Comparison of ENCODE assay signal across 9 cellular contexts in genomic region chr6:149962461-149963211, GRCh38. TPM values are rescaled to one million over a fixed set of nuclear protein-coding genes. Genes with fewer than 3 reads are reported as not detected.
A peak's percentile ranks its signal among the peaks of the same experiment; 100 is the strongest.
DNase-seq lines count a peak whose midpoint lies in the region; ATAC-seq, FAIRE-seq and TF ChIP-seq lines count a peak whose summit lies in the region.
"Had no signal": no experiment of that assay in that cellular context is flagged by ENCODE, and none has a peak within 500 bp of the region (broad histone marks: within the 10 kb centered on the region; RNA-seq: fewer than 3 reads in every experiment).

No MANE protein-coding gene starts in this region.

- H3K9me3 ChIP-seq in RWPE2 (ENCODE audit: severe bottlenecking), result no peaks in the 10 kb centered on the region

- H3K4me1 Mint-ChIP-seq in activated CD4-positive, alpha-beta T cell treated with anti-CD3 and anti-CD28 coated beads for 36 hours, result peaks cover 22% of the 10 kb centered on the region
- H3K4me1 Mint-ChIP-seq in stimulated activated effector memory CD8-positive, alpha-beta T cell treated with anti-CD3 and anti-CD28 coated beads, Interleukin-12 subunit alpha, Interleukin-12 subunit beta, amount 100 ng/mL, for 72 hours, result peaks cover 35% of the 10 kb centered on the region

- H3K27me3 ChIP-seq in RWPE2 (ENCODE audit: insufficient read depth, poor library complexity, severe bottlenecking) (peaks cover 20% of the 10 kb centered on the region), foreskin keratinocyte (peaks cover 44% of the 10 kb centered on the region)

- CTCF ChIA-PET in activated CD4-positive, alpha-beta T cell treated with anti-CD3 and anti-CD28 coated beads for 36 hours (lab: Charles Lee), result interaction anchor here (0.7 to 1.7 kb wide), 5 partner anchors 20 to 917 kb away, joined by 3 to 4 read pairs (median 3); no protein-coding TSS in a partner anchor

- no peak overlapping the region for H3K4me3 ChIP-seq in RWPE2 (ENCODE audit: severe bottlenecking)

- intact Hi-C loops in activated CD4-positive, alpha-beta T cell treated with anti-CD3 and anti-CD28 coated beads for 36 hours (cut with DNase I, micrococcal nuclease), result loop anchor here (1.0 to 5.0 kb wide), 9 partner anchors 20 to 904 kb away; partner anchors contain the start of genes NUP43 (in 2 of the 2), PCMT1 (in 2 of the 2), GINM1 (in 1 of the 2) and LRP11 (in 1 of the 2)

- H3K27ac ChIP-seq in RWPE2 (ENCODE audit: poor library complexity, severe bottlenecking), result no peak overlapping the region
- H3K27ac ChIP-seq in foreskin keratinocyte, result no peak overlapping the region

- no peaks in the 10 kb centered on the region for H3K9me3 Mint-ChIP-seq in activated CD4-positive, alpha-beta T cell treated with anti-CD3 and anti-CD28 coated beads for 36 hours (ENCODE audit: low read depth)
- H3K9me3 Mint-ChIP-seq in stimulated activated effector memory CD8-positive, alpha-beta T cell treated with anti-CD3 and anti-CD28 coated beads, Interleukin-12 subunit alpha, Interleukin-12 subunit beta, amount 100 ng/mL, for 72 hours, result no peaks in the 10 kb centered on the region

- TF ChIP-seq CTCF in RWPE2 (IDR thresholded peaks at IDR 0.05; ENCODE audit: poor library complexity, severe bottlenecking) (no peak), foreskin keratinocyte (conservative IDR thresholded peaks at IDR 0.05) (no peak)

- H3K27me3 Mint-ChIP-seq in activated CD4-positive, alpha-beta T cell treated with anti-CD3 and anti-CD28 coated beads for 36 hours, result peaks cover 66% of the 10 kb centered on the region

- no peaks in the 10 kb centered on the region for H3K36me3 Mint-ChIP-seq in activated CD4-positive, alpha-beta T cell treated with anti-CD3 and anti-CD28 coated beads for 36 hours (ENCODE audit: low read depth)
- H3K36me3 Mint-ChIP-seq in stimulated activated effector memory CD8-positive, alpha-beta T cell treated with anti-CD3 and anti-CD28 coated beads, Interleukin-12 subunit alpha, Interleukin-12 subunit beta, amount 100 ng/mL, for 72 hours, result peaks cover 28% of the 10 kb centered on the region

- H3K4me1 ChIP-seq in RWPE2 (ENCODE audit: insufficient read depth, poor library complexity, severe bottlenecking) (peaks cover 4% of the 10 kb centered on the region), foreskin keratinocyte (peaks cover 3% of the 10 kb centered on the region)

- FAIRE-seq in HTR-8/SVneo (lab: Jason Lieb, UNC), result no peak
- FAIRE-seq: endometrium had no signal

- ATAC-seq in activated CD4-positive, alpha-beta T cell treated with anti-CD3 and anti-CD28 coated beads for 36 hours, result no peak
- ATAC-seq in RWPE2 (ENCODE audit: low read depth), result peak; percentile 22; the same call in 1 of the 3 replicates
- ATAC-seq in foreskin keratinocyte, result peak; percentile 32
- ATAC-seq in stimulated activated effector memory CD8-positive, alpha-beta T cell treated with anti-CD3 and anti-CD28 coated beads, Interleukin-12 subunit alpha, Interleukin-12 subunit beta, amount 100 ng/mL, for 72 hours, result no peak

- POLR2A ChIA-PET in activated CD4-positive, alpha-beta T cell treated with anti-CD3 and anti-CD28 coated beads for 36 hours (lab: Charles Lee), result no interaction called here

- H3K36me3 ChIP-seq in RWPE2 (ENCODE audit: low read depth), result no peaks in the 10 kb centered on the region

- no peak for DNase-seq in activated CD4-positive, alpha-beta T cell treated with anti-CD3 and anti-CD28 coated beads for 36 hours
- no peak for DNase-seq in activated CD4-positive, alpha-beta T cell treated with anti-CD3 and anti-CD28 coated beads for 1 hour
- no peak for DNase-seq in RWPE2 (ENCODE audit: low spot score)
- no peak for DNase-seq in foreskin keratinocyte
- DNase-seq in stimulated activated effector memory CD8-positive, alpha-beta T cell treated with anti-CD3 and anti-CD28 coated beads, Interleukin-12 subunit alpha, Interleukin-12 subunit beta, amount 100 ng/mL, for 72 hours (ENCODE audit: low spot score in 2 of 2), result no peak
- no peak for DNase-seq in NCI-H1694 (lab: John Stamatoyannopoulos, UW)
- no peak for DNase-seq in HTR-8/SVneo (ENCODE audit: insufficient read length, low spot score)
- no peak for DNase-seq in SIG-M5 treated with dmso at 0.1 percent for 504 hours (lab: John Stamatoyannopoulos, UW; ENCODE audit: unreplicated experiment)

- H3K4me3 Mint-ChIP-seq in activated CD4-positive, alpha-beta T cell treated with anti-CD3 and anti-CD28 coated beads for 36 hours, result peak overlapping the region; percentile 77
- peak overlapping the region; percentile 92 for H3K4me3 Mint-ChIP-seq in stimulated activated effector memory CD8-positive, alpha-beta T cell treated with anti-CD3 and anti-CD28 coated beads, Interleukin-12 subunit alpha, Interleukin-12 subunit beta, amount 100 ng/mL, for 72 hours

- H3K27ac Mint-ChIP-seq in activated CD4-positive, alpha-beta T cell treated with anti-CD3 and anti-CD28 coated beads for 36 hours, result peak overlapping the region; percentile 91
- peak overlapping the region; percentile 88 for H3K27ac Mint-ChIP-seq in stimulated activated effector memory CD8-positive, alpha-beta T cell treated with anti-CD3 and anti-CD28 coated beads, Interleukin-12 subunit alpha, Interleukin-12 subunit beta, amount 100 ng/mL, for 72 hours

RNA-seq across cellular contexts. Expression of gene ULBP1, which starts 1.1 kb away (rescaled TPM):
- total RNA-seq in activated CD4-positive, alpha-beta T cell treated with anti-CD3 and anti-CD28 coated beads for 36 hours, result 1 to 10 TPM; 2.7 to 5.0 TPM
- 1.9 and 6.4 TPM in 2 replicates for total RNA-seq in foreskin keratinocyte
- polyA plus RNA-seq in foreskin keratinocyte, result 0.93 and 2.9 TPM in 2 replicates

RNA-seq across cellular contexts. Expression of gene ULBP2, which starts 20.8 kb away (rescaled TPM):
- under 1 TPM; 0.32 to 0.43 TPM for total RNA-seq in activated CD4-positive, alpha-beta T cell treated with anti-CD3 and anti-CD28 coated beads for 36 hours
- 8.3 and 10.6 TPM in 2 replicates for total RNA-seq in foreskin keratinocyte
- polyA plus RNA-seq in foreskin keratinocyte, result 9.8 and 9.9 TPM in 2 replicates

RNA-seq across cellular contexts. Expression of gene RAET1G, which starts 39.7 kb away (rescaled TPM):
- not detected for total RNA-seq in activated CD4-positive, alpha-beta T cell treated with anti-CD3 and anti-CD28 coated beads for 36 hours
- 1.0 and 1.2 TPM in 2 replicates for total RNA-seq in foreskin keratinocyte
- 1.1 and 1.8 TPM in 2 replicates for polyA plus RNA-seq in foreskin keratinocyte

Comparison
In these comparisons a context has a peak if more than half of its experiments do, and no peak if none do; other contexts are left out.
1. ATAC-seq: peak in RWPE2 (single experiment) and foreskin keratinocyte (single experiment); none in activated CD4-positive, alpha-beta T cell treated with anti-CD3 and anti-CD28 coated beads for 36 hours (single experiment) and stimulated activated effector memory CD8-positive, alpha-beta T cell treated with anti-CD3 and anti-CD28 coated beads, Interleukin-12 subunit alpha, Interleukin-12 subunit beta, amount 100 ng/mL, for 72 hours (single experiment).